8 cellular contexts compared by ENCODE assay signal in genomic region chr6:149717588-149718458, GRCh38. TPM values are rescaled to one million over a fixed set of nuclear protein-coding genes. Genes with fewer than 3 reads are reported as not detected.
DNase-seq lines count a peak whose midpoint lies in the region; ATAC-seq and TF ChIP-seq lines count a peak whose summit lies in the region.

LATS1 (minus strand) TSS chr6:149718101; CDS start chr6:149702126, 15,975 bp downstream.

- peak; percentile 56 to 79 for TF ChIP-seq POLR2A in uterus (IDR thresholded peaks at IDR 0.05)

- intact Hi-C loops in uterus (cut with DNase I; ENCODE audit: low total_unique reads): no loop called here

- H3K27ac ChIP-seq in angular gyrus (ENCODE audit: low read depth, low read length) (peak within 1 kb of the TSS; percentile 96), right atrium auricular region (peak within 1 kb of the TSS; percentile 97 to 100), uterus (peak within 1 kb of the TSS; percentile 98 to 99)

- no peaks in the 10 kb centered on the region for H3K36me3 ChIP-seq in right atrium auricular region
- no peaks in the 10 kb centered on the region for H3K36me3 ChIP-seq in uterus

- DNase-seq in NCI-H1694 treated with DMSO at 0.1 percent for 48 hours (lab: John Stamatoyannopoulos, UW): peak; percentile 55
- DNase-seq in T-helper 2 cell: peak; percentile 89 to 96 (median 90)
- DNase-seq in right atrium auricular region (ENCODE audit: low spot score): peak; percentile 92
- peak; percentile 88 for DNase-seq in putamen (ENCODE audit: low spot score)
- DNase-seq in uterus: peak; percentile 85 to 90

- peaks cover 0 to 31% of the 10 kb centered on the region in 2 donors for H3K4me1 ChIP-seq in right atrium auricular region
- no peaks in the 10 kb centered on the region for H3K4me1 ChIP-seq in uterus

- H3K4me3 ChIP-seq in right atrium auricular region (peak within 1 kb of the TSS; percentile 73 to 93), uterus (peak within 1 kb of the TSS; percentile 76 to 95)

- no peaks in the 10 kb centered on the region for H3K9me3 ChIP-seq in right atrium auricular region
- no peaks in the 10 kb centered on the region for H3K9me3 ChIP-seq in uterus

- no peak for TF ChIP-seq CTCF in right atrium auricular region (IDR thresholded peaks at IDR 0.05)
- TF ChIP-seq CTCF in uterus (IDR thresholded peaks at IDR 0.05): no peak

- peak; percentile 89 for ATAC-seq in GM18502 (IDR thresholded peaks at IDR 0.05; ENCODE audit: poor library complexity, unreplicated experiment)
- ATAC-seq in HG02938 (IDR thresholded peaks at IDR 0.05; ENCODE audit: unreplicated experiment): peak; percentile 78

- no peaks in the 10 kb centered on the region for H3K27me3 ChIP-seq in right atrium auricular region
- no peaks in the 10 kb centered on the region for H3K27me3 ChIP-seq in uterus

RNA-seq across cellular contexts. Expression of gene LATS1, which starts in this region (rescaled TPM):
- total RNA-seq in right atrium auricular region (10 to 100 TPM; 10.5 to 13.7 TPM), uterus (10 to 100 TPM in 3 of 4 donors, 1 to 10 TPM in 1; 8.5 to 45.4 (median 27.4) TPM)

Comparison
In these comparisons a context has a peak if more than half of its experiments do, and no peak if none do; other contexts are left out.
1. Peak in every context shown above with its lines: DNase-seq, ATAC-seq, H3K4me3 ChIP-seq and H3K27ac ChIP-seq.